In genomic region chr1:173477286-173478098, GRCh38 we compare ENCODE assay signal across 1 cellular context.
TF ChIP-seq lines count a peak whose summit lies in the region.

A gene with protein sequence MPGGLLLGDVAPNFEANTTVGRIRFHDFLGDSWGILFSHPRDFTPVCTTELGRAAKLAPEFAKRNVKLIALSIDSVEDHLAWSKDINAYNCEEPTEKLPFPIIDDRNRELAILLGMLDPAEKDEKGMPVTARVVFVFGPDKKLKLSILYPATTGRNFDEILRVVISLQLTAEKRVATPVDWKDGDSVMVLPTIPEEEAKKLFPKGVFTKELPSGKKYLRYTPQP (plus strand): TSS chr1:173477335. CDS start chr1:173477398, 63 bp downstream.

TF ChIP-seq in HepG2, 621 proteins besides CTCF, POLR2A, EP300 and RAD21 (continued from another document and continues in another):
- TF ChIP-seq ZBED4 (CRISPR knock-in tag; IDR thresholded peaks at IDR 0.05; ENCODE audit: borderline replicate concordance) (no peak), MAFF (IDR thresholded peaks at IDR 0.05; ENCODE audit: low read depth, low read length) (no peak), RFX1 (IDR thresholded peaks at IDR 0.05) (no peak), ZNF768 (CRISPR knock-in tag; IDR thresholded peaks at IDR 0.05) (peak; percentile 79; the same call in 1 of the 2 replicates), ZNF775 (CRISPR knock-in tag; IDR thresholded peaks at IDR 0.05; ENCODE audit: borderline replicate concordance) (0 out of 2 replicates have a peak, but pooled peaks have one; percentile 77), SPEN (CRISPR knock-in tag; IDR thresholded peaks at IDR 0.05; ENCODE audit: low read depth) (peak; percentile 57), ZSCAN30 (CRISPR knock-in tag; IDR thresholded peaks at IDR 0.05) (no peak), JUND (CRISPR knock-in tag; IDR thresholded peaks at IDR 0.05) (no peak), HNRNPL (IDR thresholded peaks at IDR 0.05; ENCODE audit: low read depth, low read length) (0 out of 2 replicates have a peak, but pooled peaks have one; percentile 39), ZBTB44 (CRISPR knock-in tag; IDR thresholded peaks at IDR 0.05) (no peak), ZNF460 (CRISPR knock-in tag; IDR thresholded peaks at IDR 0.05; ENCODE audit: borderline replicate concordance) (no peak; the same call in 1 of the 2 replicates), ZNF720 (CRISPR knock-in tag; IDR thresholded peaks at IDR 0.05) (no peak), ZNF230 (CRISPR knock-in tag; IDR thresholded peaks at IDR 0.05) (no peak; the same call in 1 of the 2 replicates), ZBTB20 (CRISPR knock-in tag; IDR thresholded peaks at IDR 0.05; ENCODE audit: borderline replicate concordance, low read depth) (no peak), GABPA (IDR thresholded peaks at IDR 0.05; ENCODE audit: low read depth, low read length) (no peak), GABPA (CRISPR knock-in tag; IDR thresholded peaks at IDR 0.05; ENCODE audit: low read depth) (no peak), MTA1 (CRISPR knock-in tag; IDR thresholded peaks at IDR 0.05; ENCODE audit: borderline replicate concordance) (no peak), ZFAT (CRISPR knock-in tag; conservative IDR thresholded peaks at IDR 0.05) (no peak), MED8 (CRISPR knock-in tag; IDR thresholded peaks at IDR 0.05; ENCODE audit: insufficient replicate concordance) (peak; percentile 36), GATA4 (IDR thresholded peaks at IDR 0.05; ENCODE audit: borderline replicate concordance, low read depth) (0 out of 2 replicates have a peak, but pooled peaks have one; percentile 41), NFYC (CRISPR knock-in tag; IDR thresholded peaks at IDR 0.05) (no peak; the same call in 1 of the 2 replicates), ZNF256 (CRISPR knock-in tag; conservative IDR thresholded peaks at IDR 0.05) (no peak), DPF2 (CRISPR knock-in tag; IDR thresholded peaks at IDR 0.05; ENCODE audit: borderline replicate concordance, low read depth) (0 out of 2 replicates have a peak, but pooled peaks have one; percentile 19), BORCS8-MEF2B (CRISPR knock-in tag; IDR thresholded peaks at IDR 0.05) (peak; percentile 77), ZNF652 (CRISPR knock-in tag; IDR thresholded peaks at IDR 0.05; ENCODE audit: borderline replicate concordance, low read depth) (no peak), ZIK1 (CRISPR knock-in tag; IDR thresholded peaks at IDR 0.05; ENCODE audit: borderline replicate concordance, low read depth) (no peak; the same call in 1 of the 2 replicates), ARNTL (CRISPR knock-in tag; IDR thresholded peaks at IDR 0.05) (0 out of 2 replicates have a peak, but pooled peaks have one; percentile 21), ZEB1 (IDR thresholded peaks at IDR 0.05; ENCODE audit: insufficient replicate concordance, low read depth) (no peak), ATM (IDR thresholded peaks at IDR 0.05; ENCODE audit: borderline replicate concordance) (no peak), AFF4 (CRISPR knock-in tag; IDR thresholded peaks at IDR 0.05) (no peak), PRDM10 (CRISPR knock-in tag; IDR thresholded peaks at IDR 0.05; ENCODE audit: low read depth) (no peak), ZNF660 (CRISPR knock-in tag; IDR thresholded peaks at IDR 0.05; ENCODE audit: borderline replicate concordance, low read depth) (no peak), NR2C2 (CRISPR knock-in tag; IDR thresholded peaks at IDR 0.05; ENCODE audit: borderline replicate concordance) (peak; percentile 67), MYC (CRISPR knock-in tag; IDR thresholded peaks at IDR 0.05; ENCODE audit: borderline replicate concordance) (peak; percentile 83), ZXDC (CRISPR knock-in tag; IDR thresholded peaks at IDR 0.05) (peak; percentile 68; the same call in 1 of the 2 replicates)
- TF ChIP-seq, protein P1, sequence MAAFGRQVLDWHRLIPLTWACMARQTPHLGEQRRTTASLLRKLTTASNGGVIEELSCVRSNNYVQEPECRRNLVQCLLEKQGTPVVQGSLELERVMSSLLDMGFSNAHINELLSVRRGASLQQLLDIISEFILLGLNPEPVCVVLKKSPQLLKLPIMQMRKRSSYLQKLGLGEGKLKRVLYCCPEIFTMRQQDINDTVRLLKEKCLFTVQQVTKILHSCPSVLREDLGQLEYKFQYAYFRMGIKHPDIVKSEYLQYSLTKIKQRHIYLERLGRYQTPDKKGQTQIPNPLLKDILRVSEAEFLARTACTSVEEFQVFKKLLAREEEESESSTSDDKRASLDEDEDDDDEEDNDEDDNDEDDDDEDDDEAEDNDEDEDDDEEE (CRISPR knock-in tag; IDR thresholded peaks at IDR 0.05): 0 out of 2 replicates have a peak, but pooled peaks have one; percentile 43
- TF ChIP-seq, protein P2, sequence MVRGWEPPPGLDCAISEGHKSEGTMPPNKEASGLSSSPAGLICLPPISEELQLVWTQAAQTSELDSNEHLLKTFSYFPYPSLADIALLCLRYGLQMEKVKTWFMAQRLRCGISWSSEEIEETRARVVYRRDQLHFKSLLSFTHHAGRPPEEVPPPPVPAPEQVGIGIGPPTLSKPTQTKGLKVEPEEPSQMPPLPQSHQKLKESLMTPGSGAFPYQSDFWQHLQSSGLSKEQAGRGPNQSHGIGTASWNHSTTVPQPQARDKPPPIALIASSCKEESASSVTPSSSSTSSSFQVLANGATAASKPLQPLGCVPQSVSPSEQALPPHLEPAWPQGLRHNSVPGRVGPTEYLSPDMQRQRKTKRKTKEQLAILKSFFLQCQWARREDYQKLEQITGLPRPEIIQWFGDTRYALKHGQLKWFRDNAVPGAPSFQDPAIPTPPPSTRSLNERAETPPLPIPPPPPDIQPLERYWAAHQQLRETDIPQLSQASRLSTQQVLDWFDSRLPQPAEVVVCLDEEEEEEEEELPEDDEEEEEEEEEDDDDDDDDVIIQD (CRISPR knock-in tag; IDR thresholded peaks at IDR 0.05; ENCODE audit: low read depth): no peak
